Comparison of ENCODE assay signal across 9 cellular contexts in the genomic region with DNA sequence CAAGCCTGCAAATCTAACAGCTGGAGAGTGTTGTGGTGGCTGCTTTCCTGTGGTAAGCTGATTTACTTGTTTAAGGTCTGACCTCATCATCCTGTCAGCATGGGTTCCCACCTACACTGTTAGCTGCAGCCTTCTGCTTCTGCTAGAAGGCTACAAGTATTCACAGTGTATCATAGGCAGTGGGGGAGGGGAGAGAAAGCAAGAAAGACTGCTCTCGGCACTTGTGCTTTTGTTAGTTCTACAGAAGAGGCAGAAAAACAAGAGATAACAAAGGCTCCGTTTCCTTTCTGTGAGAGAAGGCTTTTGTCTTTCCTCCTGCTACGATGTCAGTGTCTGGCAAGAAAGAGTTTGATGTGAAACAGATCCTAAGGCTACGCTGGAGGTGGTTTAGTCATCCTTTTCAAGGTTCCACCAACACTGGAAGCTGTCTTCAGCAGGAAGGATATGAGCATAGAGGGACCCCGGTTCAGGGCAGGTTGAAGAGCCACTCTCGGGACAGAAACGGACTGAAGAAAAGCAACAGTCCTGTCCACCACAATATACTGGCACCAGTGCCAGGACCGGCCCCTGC. TPM values are rescaled to one million over a fixed set of nuclear protein-coding genes. Genes with fewer than 3 reads are reported as not detected.
DNase-seq lines count a peak whose midpoint lies in the region; ATAC-seq, FAIRE-seq and TF ChIP-seq lines count a peak whose summit lies in the region.
"Had no signal": no experiment of that assay in that cellular context is flagged by ENCODE, and none has a peak within 500 bp of the region (broad histone marks: within the 10 kb centered on the region; RNA-seq: fewer than 3 reads in every experiment).

A gene with protein sequence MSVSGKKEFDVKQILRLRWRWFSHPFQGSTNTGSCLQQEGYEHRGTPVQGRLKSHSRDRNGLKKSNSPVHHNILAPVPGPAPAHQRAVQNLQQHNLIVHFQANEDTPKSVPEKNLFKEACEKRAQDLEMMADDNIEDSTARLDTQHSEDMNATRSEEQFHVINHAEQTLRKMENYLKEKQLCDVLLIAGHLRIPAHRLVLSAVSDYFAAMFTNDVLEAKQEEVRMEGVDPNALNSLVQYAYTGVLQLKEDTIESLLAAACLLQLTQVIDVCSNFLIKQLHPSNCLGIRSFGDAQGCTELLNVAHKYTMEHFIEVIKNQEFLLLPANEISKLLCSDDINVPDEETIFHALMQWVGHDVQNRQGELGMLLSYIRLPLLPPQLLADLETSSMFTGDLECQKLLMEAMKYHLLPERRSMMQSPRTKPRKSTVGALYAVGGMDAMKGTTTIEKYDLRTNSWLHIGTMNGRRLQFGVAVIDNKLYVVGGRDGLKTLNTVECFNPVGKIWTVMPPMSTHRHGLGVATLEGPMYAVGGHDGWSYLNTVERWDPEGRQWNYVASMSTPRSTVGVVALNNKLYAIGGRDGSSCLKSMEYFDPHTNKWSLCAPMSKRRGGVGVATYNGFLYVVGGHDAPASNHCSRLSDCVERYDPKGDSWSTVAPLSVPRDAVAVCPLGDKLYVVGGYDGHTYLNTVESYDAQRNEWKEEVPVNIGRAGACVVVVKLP (plus strand): TSS at position 232 of the 571 bp plus-strand sequence. CDS start 92 bp downstream, at position 324.

- ATAC-seq in stimulated activated naive B cell treated with anti-CD40 and anti-IgM and Interleukin-4, amounts not matched to agents 10 μg/mL and 1 μg/mL and 100 μg/mL, for 72 hours (replicated peaks), result no peak
- ATAC-seq in HG03565 (IDR thresholded peaks at IDR 0.05; ENCODE audit: unreplicated experiment), result no peak

- H3K36me3 ChIP-seq in adipocyte (ENCODE audit: control insufficient read depth, insufficient read depth, low read length, severe bottlenecking) (no peaks in the 10 kb centered on the region), iPS-18a (ENCODE audit: control insufficient read depth, low read depth, low read length) (no peaks in the 10 kb centered on the region)

- no peak within 1 kb of the TSS for H3K27ac Mint-ChIP-seq in stimulated activated naive B cell treated with anti-CD40 and anti-IgM and Interleukin-4, amounts not matched to agents 10 μg/mL and 1 μg/mL and 100 μg/mL, for 72 hours
- H3K27ac Mint-ChIP-seq: IgD-negative memory B cell had no signal

- no peak within 1 kb of the TSS for H3K4me3 Mint-ChIP-seq in stimulated activated naive B cell treated with anti-CD40 and anti-IgM and Interleukin-4, amounts not matched to agents 10 μg/mL and 1 μg/mL and 100 μg/mL, for 72 hours
- H3K4me3 Mint-ChIP-seq: IgD-negative memory B cell had no signal

- H3K4me1 Mint-ChIP-seq in stimulated activated naive B cell treated with anti-CD40 and anti-IgM and Interleukin-4, amounts not matched to agents 10 μg/mL and 1 μg/mL and 100 μg/mL, for 72 hours, result no peaks in the 10 kb centered on the region
- H3K4me1 Mint-ChIP-seq: IgD-negative memory B cell had no signal

- no peaks in the 10 kb centered on the region for H3K36me3 Mint-ChIP-seq in stimulated activated naive B cell treated with anti-CD40 and anti-IgM and Interleukin-4, amounts not matched to agents 10 μg/mL and 1 μg/mL and 100 μg/mL, for 72 hours
- H3K36me3 Mint-ChIP-seq: IgD-negative memory B cell had no signal

- H3K9ac ChIP-seq in adipocyte (ENCODE audit: low read length) (peak within 1 kb of the TSS; percentile 52), iPS-18a (ENCODE audit: low read length) (peak within 1 kb of the TSS; percentile 70)

- peaks cover 5% of the 10 kb centered on the region for H3K4me1 ChIP-seq in adipocyte (ENCODE audit: control insufficient read depth, insufficient read depth, low read length)
- H3K4me1 ChIP-seq in iPS-18a (ENCODE audit: control insufficient read depth, low read depth, low read length), result peaks cover 30% of the 10 kb centered on the region

- H3K9me3 ChIP-seq in adipocyte (ENCODE audit: control insufficient read depth, low read length), result no peaks in the 10 kb centered on the region
- no peaks in the 10 kb centered on the region for H3K9me3 ChIP-seq in iPS-18a (ENCODE audit: control insufficient read depth, low read depth, low read length)

- FAIRE-seq in GM12892 (lab: Jason Lieb, UNC), result no peak

- no peak for TF ChIP-seq POLR2A in GM12892 (IDR thresholded peaks at IDR 0.05; ENCODE audit: low read depth, low read length)

- H3K4me3 ChIP-seq in adipocyte (ENCODE audit: low read length) (peak within 1 kb of the TSS; percentile 80), iPS-18a (ENCODE audit: low read length) (peak within 1 kb of the TSS; percentile 80)

- no peaks in the 10 kb centered on the region for H3K27me3 Mint-ChIP-seq in stimulated activated naive B cell treated with anti-CD40 and anti-IgM and Interleukin-4, amounts not matched to agents 10 μg/mL and 1 μg/mL and 100 μg/mL, for 72 hours
- H3K27me3 Mint-ChIP-seq: IgD-negative memory B cell had no signal

- DNase-seq in M059J (ENCODE audit: low read depth) (peak; percentile 67), adipocyte (ENCODE audit: low read depth) (no peak), smooth muscle cell of the brain vasculature (ENCODE audit: low read depth, low spot score) (peak; percentile 88), dedifferentiated amniotic fluid mesenchymal stem cell (ENCODE audit: extremely low spot score) (no peak), GM12892 (ENCODE audit: insufficient read length) (no peak)
- DNase-seq in stimulated activated naive B cell treated with anti-CD40 and anti-IgM and Interleukin-4, amounts not matched to agents 10 μg/mL and 1 μg/mL and 100 μg/mL, for 72 hours, result no peak

- peak within 1 kb of the TSS; percentile 78 for H3K27ac ChIP-seq in iPS-18a (ENCODE audit: low read length)

- H3K9me3 Mint-ChIP-seq in stimulated activated naive B cell treated with anti-CD40 and anti-IgM and Interleukin-4, amounts not matched to agents 10 μg/mL and 1 μg/mL and 100 μg/mL, for 72 hours, result no peaks in the 10 kb centered on the region
- H3K9me3 Mint-ChIP-seq: IgD-negative memory B cell had no signal

- peaks cover 9% of the 10 kb centered on the region for H3K27me3 ChIP-seq in adipocyte (replicated peaks; ENCODE audit: control insufficient read depth, insufficient read depth, low read length)
- H3K27me3 ChIP-seq in iPS-18a (ENCODE audit: control insufficient read depth, insufficient read depth, low read length), result no peaks in the 10 kb centered on the region

RNA-seq across cellular contexts. Expression of the gene that starts here (rescaled TPM):
- 1.5 and 1.8 TPM in 2 replicates for total RNA-seq in M059J (2014; rRNA removed; shearing (Covaris generic))
- not detected for polyA plus RNA-seq in GM12892 (2012; ENCODE audit: missing spikeins)
- polyA plus RNA-seq: IgD-negative memory B cell had no signal

Comparison
In these comparisons a context has a peak if more than half of its experiments do, and no peak if none do; other contexts are left out.
1. DNase-seq: peak in M059J (single experiment) and smooth muscle cell of the brain vasculature (single experiment); none in adipocyte (single experiment), dedifferentiated amniotic fluid mesenchymal stem cell (single experiment), GM12892 (single experiment) and stimulated activated naive B cell treated with anti-CD40 and anti-IgM and Interleukin-4, amounts not matched to agents 10 μg/mL and 1 μg/mL and 100 μg/mL, for 72 hours (single experiment).